In the genomic region with DNA sequence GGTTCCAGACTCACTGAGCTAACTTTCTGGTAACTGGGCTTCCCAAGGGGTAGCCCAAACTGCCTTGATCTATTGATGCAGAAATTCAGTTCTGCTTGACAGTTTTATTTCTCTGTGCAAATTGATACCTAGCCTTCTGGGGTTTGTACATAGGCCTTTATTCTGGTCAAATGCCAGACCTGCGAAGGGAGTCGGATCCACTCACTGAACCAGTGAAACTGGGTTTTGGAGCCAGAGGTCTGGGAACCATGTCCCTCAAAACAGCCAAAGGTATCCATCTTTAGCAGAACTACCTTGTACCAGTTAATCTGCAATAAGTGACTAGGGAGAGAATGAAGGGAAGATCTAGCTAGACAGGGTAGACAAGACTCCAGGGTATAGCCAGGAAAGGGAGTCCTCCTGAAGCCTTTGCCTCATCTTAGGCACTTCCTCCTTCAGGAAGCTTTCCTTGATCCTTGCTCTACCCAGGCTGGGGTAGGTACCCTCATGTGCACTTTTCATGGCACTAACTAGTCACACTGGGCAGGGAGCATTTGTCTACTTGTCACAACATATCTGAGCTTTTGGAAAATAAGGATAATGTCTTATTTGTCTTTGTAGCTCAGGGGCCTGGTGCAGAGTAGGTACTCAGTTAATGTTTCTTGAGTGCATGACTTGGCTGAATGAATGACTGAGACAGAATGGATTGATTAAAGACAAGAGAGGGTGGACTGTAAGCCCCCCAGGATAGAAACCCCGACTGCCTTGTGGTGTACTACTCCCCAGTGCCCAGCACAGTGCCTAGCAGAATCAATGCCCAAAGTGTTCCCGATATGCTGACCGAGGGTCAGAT, we compare ENCODE assay signal across 7 cellular contexts. TPM values are rescaled to one million over a fixed set of nuclear protein-coding genes. Genes with fewer than 3 reads are reported as not detected.
A peak's percentile ranks its signal among the peaks of the same experiment; 100 is the strongest.
DNase-seq lines count a peak whose midpoint lies in the region; ATAC-seq lines count a peak whose summit lies in the region.

No MANE protein-coding gene starts in this region.

- DNase-seq in adipocyte (ENCODE audit: low read depth) (no peak), immature natural killer cell (no peak), occipital lobe (lab: John Stamatoyannopoulos, UW) (no peak), 8988T (no peak)
- DNase-seq in stimulated activated naive CD8-positive, alpha-beta T cell treated with anti-CD3 and anti-CD28 coated beads, Interleukin-15, amount 100 ng/mL, for 72 hours: no peak
- no peak for DNase-seq in stimulated activated CD4-positive, alpha-beta T cell treated with anti-CD3 and anti-CD28 coated beads, Interleukin-12 subunit alpha, Interleukin-12 subunit beta, amount 100 ng/mL, for 4 hours

- H3K9me3 ChIP-seq in HUES6 (ENCODE audit: control insufficient read depth, insufficient read depth, low read depth, low read length) (no peaks in the 10 kb centered on the region), adipocyte (ENCODE audit: control insufficient read depth, low read length) (no peaks in the 10 kb centered on the region)

- H3K27ac Mint-ChIP-seq in immature natural killer cell: peak overlapping the region in 5 of 6 donors; percentile 9 to 82 (median 50)
- no peak overlapping the region for H3K27ac Mint-ChIP-seq in stimulated activated naive CD8-positive, alpha-beta T cell treated with anti-CD3 and anti-CD28 coated beads, Interleukin-15, amount 100 ng/mL, for 72 hours

- H3K4me1 Mint-ChIP-seq in immature natural killer cell: peaks cover 27% of the 10 kb centered on the region in 2 donors
- peaks cover 43% of the 10 kb centered on the region for H3K4me1 Mint-ChIP-seq in stimulated activated naive CD8-positive, alpha-beta T cell treated with anti-CD3 and anti-CD28 coated beads, Interleukin-15, amount 100 ng/mL, for 72 hours

- H3K36me3 ChIP-seq in HUES6 (ENCODE audit: control insufficient read depth, insufficient read depth, low read length) (peaks cover 14% of the 10 kb centered on the region; the same call in 1 of the 2 replicates), adipocyte (ENCODE audit: control insufficient read depth, insufficient read depth, low read length, severe bottlenecking) (peaks cover 18% of the 10 kb centered on the region)

- H3K9me3 Mint-ChIP-seq in immature natural killer cell: peaks cover 0 to 2% (median 0%) of the 10 kb centered on the region in 6 donors
- H3K9me3 Mint-ChIP-seq in stimulated activated naive CD8-positive, alpha-beta T cell treated with anti-CD3 and anti-CD28 coated beads, Interleukin-15, amount 100 ng/mL, for 72 hours: no peaks in the 10 kb centered on the region

- ATAC-seq in stimulated activated naive CD8-positive, alpha-beta T cell treated with anti-CD3 and anti-CD28 coated beads, Interleukin-15, amount 100 ng/mL, for 72 hours: no peak

- H3K36me3 Mint-ChIP-seq in immature natural killer cell: no peaks in the 10 kb centered on the region

- H3K4me3 Mint-ChIP-seq in immature natural killer cell: peak overlapping the region; percentile 75 to 89 (median 85)
- H3K4me3 Mint-ChIP-seq in stimulated activated naive CD8-positive, alpha-beta T cell treated with anti-CD3 and anti-CD28 coated beads, Interleukin-15, amount 100 ng/mL, for 72 hours: peak overlapping the region; percentile 88 to 89

- H3K27me3 ChIP-seq in HUES6 (ENCODE audit: control insufficient read depth, insufficient read depth, low read length): peaks cover 14% of the 10 kb centered on the region
- no peaks in the 10 kb centered on the region for H3K27me3 ChIP-seq in adipocyte (replicated peaks; ENCODE audit: control insufficient read depth, insufficient read depth, low read length)

- peaks cover 34% of the 10 kb centered on the region for H3K4me1 ChIP-seq in HUES6 (ENCODE audit: control insufficient read depth, insufficient read depth, low read length)
- peaks cover 38% of the 10 kb centered on the region for H3K4me1 ChIP-seq in adipocyte (ENCODE audit: control insufficient read depth, insufficient read depth, low read length)

- H3K27ac ChIP-seq in HUES6 (ENCODE audit: low read depth, low read length): no peak overlapping the region

- H3K4me3 ChIP-seq in HUES6 (ENCODE audit: low read depth, low read length) (peak overlapping the region; percentile 99), adipocyte (ENCODE audit: low read length) (peak overlapping the region; percentile 99)

- peaks cover 0 to 4% (median 1%) of the 10 kb centered on the region in 3 donors for H3K27me3 Mint-ChIP-seq in immature natural killer cell (ENCODE audit: low read depth in 3 of 3)
- no peaks in the 10 kb centered on the region for H3K27me3 Mint-ChIP-seq in stimulated activated naive CD8-positive, alpha-beta T cell treated with anti-CD3 and anti-CD28 coated beads, Interleukin-15, amount 100 ng/mL, for 72 hours

- H3K9ac ChIP-seq in HUES6 (ENCODE audit: low read length): peak overlapping the region; percentile 88
- peak overlapping the region; percentile 100 for H3K9ac ChIP-seq in adipocyte (ENCODE audit: low read length)

RNA-seq across cellular contexts. Expression of a gene that starts 1.4 kb away (rescaled TPM):
- polyA plus RNA-seq in immature natural killer cell: 1 to 10 TPM in 1 of 3 donors, under 1 TPM in 2; 0.43 to 1.3 (median 0.51) TPM
- total RNA-seq in occipital lobe: 1.4 TPM

RNA-seq across cellular contexts. Expression of a gene that starts 6.3 kb away (rescaled TPM):
- 100 to 1,000 TPM; 193 to 238 (median 221) TPM for polyA plus RNA-seq in immature natural killer cell
- 35.9 TPM for total RNA-seq in occipital lobe

RNA-seq across cellular contexts. Expression of a gene that starts 20.8 kb away (rescaled TPM):
- 10 to 100 TPM; 21.2 to 46.0 (median 31.5) TPM for polyA plus RNA-seq in immature natural killer cell
- total RNA-seq in occipital lobe: 26.0 TPM

Comparison
In these comparisons a context has a peak if more than half of its experiments do, and no peak if none do; other contexts are left out.
1. H3K27ac Mint-ChIP-seq: peak in immature natural killer cell (5 of 6); none in stimulated activated naive CD8-positive, alpha-beta T cell treated with anti-CD3 and anti-CD28 coated beads, Interleukin-15, amount 100 ng/mL, for 72 hours (0 of 2).